Comparison of ENCODE assay signal across 1 cellular context in genomic region chr1:11927866-11928592, GRCh38.
A peak's percentile ranks its signal among the peaks of the same experiment; 100 is the strongest.
TF ChIP-seq lines count a peak whose summit lies in the region.

No MANE protein-coding gene starts in this region.

TF ChIP-seq in HepG2, 621 proteins besides CTCF, POLR2A, EP300 and RAD21 (continued from another document):
- TF ChIP-seq HNF1A (IDR thresholded peaks at IDR 0.05; ENCODE audit: low read depth) (no peak), HNF1A (CRISPR knock-in tag; IDR thresholded peaks at IDR 0.05; ENCODE audit: borderline replicate concordance) (0 out of 2 replicates have a peak, but pooled peaks have one; percentile 38), ZNF24 (IDR thresholded peaks at IDR 0.05) (no peak), NR2C2 (CRISPR knock-in tag; IDR thresholded peaks at IDR 0.05; ENCODE audit: borderline replicate concordance) (peak; percentile 35; the same call in 1 of the 2 replicates), FOXK1 (CRISPR knock-in tag; IDR thresholded peaks at IDR 0.05; ENCODE audit: borderline replicate concordance, low read depth) (0 out of 2 replicates have a peak, but pooled peaks have one; percentile 18), MAFK (conservative IDR thresholded peaks at IDR 0.05 in 1 of 2, IDR thresholded peaks at IDR 0.05 in 1 of 2; ENCODE audit: low read length in 2 of 2) (no peak), ZSCAN29 (CRISPR knock-in tag; conservative IDR thresholded peaks at IDR 0.05) (0 out of 2 replicates have a peak, but pooled peaks have one; percentile 59), SOX5 (CRISPR knock-in tag; IDR thresholded peaks at IDR 0.05; ENCODE audit: borderline replicate concordance) (peak; percentile 81; the same call in 1 of the 2 replicates), MZF1 (CRISPR knock-in tag; IDR thresholded peaks at IDR 0.05; ENCODE audit: borderline replicate concordance) (no peak), ZBTB42 (CRISPR knock-in tag; IDR thresholded peaks at IDR 0.05) (0 out of 2 replicates have a peak, but pooled peaks have one; percentile 68), ZNF543 (CRISPR knock-in tag; IDR thresholded peaks at IDR 0.05) (0 out of 2 replicates have a peak, but pooled peaks have one; percentile 31), PCBP1 (IDR thresholded peaks at IDR 0.05; ENCODE audit: borderline replicate concordance, low read depth, low read length) (no peak), ATAD3A (CRISPR knock-in tag; IDR thresholded peaks at IDR 0.05) (no peak), ZNF549 (CRISPR knock-in tag; IDR thresholded peaks at IDR 0.05) (peak; percentile 46; the same call in 1 of the 2 replicates), AHDC1 (CRISPR knock-in tag; IDR thresholded peaks at IDR 0.05; ENCODE audit: borderline replicate concordance) (0 out of 2 replicates have a peak, but pooled peaks have one; percentile 19), THYN1 (CRISPR knock-in tag; IDR thresholded peaks at IDR 0.05; ENCODE audit: borderline replicate concordance, low read depth) (no peak), ZNF143 (CRISPR knock-in tag; IDR thresholded peaks at IDR 0.05) (no peak), NFYB (CRISPR knock-in tag; IDR thresholded peaks at IDR 0.05) (no peak), ZFP37 (CRISPR knock-in tag; IDR thresholded peaks at IDR 0.05; ENCODE audit: borderline replicate concordance) (no peak), HMGXB4 (CRISPR knock-in tag; IDR thresholded peaks at IDR 0.05; ENCODE audit: borderline replicate concordance in 1 of 2, low read depth in 1 of 2) (peak in 1 of 2 experiments; percentile 24; a peak in 1 of 4 replicates), RXRA (CRISPR knock-in tag; IDR thresholded peaks at IDR 0.05) (peak; percentile 55; the same call in 1 of the 2 replicates), ZNF788 (CRISPR knock-in tag; IDR thresholded peaks at IDR 0.05; ENCODE audit: borderline replicate concordance) (0 out of 2 replicates have a peak, but pooled peaks have one; percentile 5), KMT2A (CRISPR knock-in tag; IDR thresholded peaks at IDR 0.05) (no peak), THRA (CRISPR knock-in tag; IDR thresholded peaks at IDR 0.05; ENCODE audit: borderline replicate concordance) (peak; percentile 74; the same call in 1 of the 2 replicates)
